Comparison of ENCODE assay signal across 1 cellular context in genomic region chr9:32590898-32591297, GRCh38.
TF ChIP-seq lines count a peak whose summit lies in the region.

No MANE protein-coding gene starts in this region.

TF ChIP-seq in GM23338, 12 proteins besides CTCF, POLR2A, EP300 and RAD21:
- TF ChIP-seq ZNF462 (CRISPR knock-in tag; IDR thresholded peaks at IDR 0.05), result no peak
- no peak for TF ChIP-seq REST (IDR thresholded peaks at IDR 0.05; ENCODE audit: unreplicated experiment)
- TF ChIP-seq JUNB (IDR thresholded peaks at IDR 0.05; ENCODE audit: unreplicated experiment), result no peak
- no peak for TF ChIP-seq STAT1 (IDR thresholded peaks at IDR 0.05; ENCODE audit: unreplicated experiment)
- TF ChIP-seq ZNF331 (CRISPR knock-in tag; IDR thresholded peaks at IDR 0.05; ENCODE audit: low read depth), result no peak
- no peak for TF ChIP-seq NANOG (IDR thresholded peaks at IDR 0.05; ENCODE audit: borderline replicate concordance)
- TF ChIP-seq EZH2 (IDR thresholded peaks at IDR 0.05; ENCODE audit: low read depth, unreplicated experiment), result no peak
- no peak for TF ChIP-seq POLR2AphosphoS5 (IDR thresholded peaks at IDR 0.05; ENCODE audit: low read depth)
- no peak for TF ChIP-seq ZNF114 (CRISPR knock-in tag; IDR thresholded peaks at IDR 0.05)
- TF ChIP-seq CREB1 (CRISPR knock-in tag; IDR thresholded peaks at IDR 0.05; ENCODE audit: low read depth), result no peak
- TF ChIP-seq ETS1 (IDR thresholded peaks at IDR 0.05), result no peak
- TF ChIP-seq EZH2phosphoT487 (IDR thresholded peaks at IDR 0.05; ENCODE audit: unreplicated experiment), result no peak
TF ChIP-seq in GM23338: peak in this region for 0.
